1 cellular context compared by ENCODE assay signal in genomic region chr1:240602189-240602588, GRCh38.
TF ChIP-seq lines count a peak whose summit lies in the region.

No MANE protein-coding gene starts in this region.

TF ChIP-seq in SK-N-SH treated with all-trans-retinoic acid at 6 μM for 48 hours, 23 proteins besides CTCF, POLR2A, EP300 and RAD21 (continued from another document):
- no peak for TF ChIP-seq CREB5 (CRISPR knock-in tag; IDR thresholded peaks at IDR 0.05; ENCODE audit: low read depth)
- no peak for TF ChIP-seq POU6F1 (CRISPR knock-in tag; IDR thresholded peaks at IDR 0.05; ENCODE audit: borderline replicate concordance, low read depth)
- TF ChIP-seq CSDC2 (CRISPR knock-in tag; IDR thresholded peaks at IDR 0.05): no peak
- TF ChIP-seq CSRNP3 (CRISPR knock-in tag; IDR thresholded peaks at IDR 0.05): no peak
